13 cellular contexts compared by ENCODE assay signal in genomic region chr2:109209412-109209811, GRCh38.
DNase-seq lines count a peak whose midpoint lies in the region; ATAC-seq, FAIRE-seq and TF ChIP-seq lines count a peak whose summit lies in the region.
"Had no signal": no experiment of that assay in that cellular context is flagged by ENCODE, and none has a peak within 500 bp of the region (broad histone marks: within the 10 kb centered on the region; RNA-seq: fewer than 3 reads in every experiment).

No MANE protein-coding gene starts in this region.

- dilution Hi-C loops in IMR-90 (cut with HindIII; ENCODE audit: low sequenced_read_pairs, unreplicated experiment) = no loop called here

- no peak for TF ChIP-seq EP300 in A549 (IDR thresholded peaks at IDR 0.05)

- H3K36me3 Mint-ChIP-seq in chondrocyte (ENCODE audit: low read depth) = no peaks in the 10 kb centered on the region
- H3K36me3 Mint-ChIP-seq in CD14-positive monocyte = peaks cover 2 to 14% of the 10 kb centered on the region in 2 donors
- H3K36me3 Mint-ChIP-seq: WTC11 had no signal

- H3K9me3 ChIP-seq in A549 (no peaks in the 10 kb centered on the region), IMR-90 (ENCODE audit: control insufficient read depth, insufficient read depth, low read length) (no peaks in the 10 kb centered on the region)
- H3K9me3 ChIP-seq: BLaER1 had no signal

- no peaks in the 10 kb centered on the region for H3K27me3 Mint-ChIP-seq in chondrocyte (ENCODE audit: low read depth)
- H3K27me3 Mint-ChIP-seq in CD14-positive monocyte (ENCODE audit: low read depth in 3 of 3) = peaks cover 8 to 13% (median 10%) of the 10 kb centered on the region in 3 donors

- H2BK15ac ChIP-seq in IMR-90 (ENCODE audit: low read depth, low read length) = peak overlapping the region; percentile 93; the same call in 2 of the 3 replicates

- TF ChIP-seq CTCF in A549 (IDR thresholded peaks at IDR 0.05) (no peak), IMR-90 (conservative IDR thresholded peaks at IDR 0.05; ENCODE audit: low read depth, low read length) (no peak), chondrocyte (IDR thresholded peaks at IDR 0.05) (no peak), CD14-positive monocyte (IDR thresholded peaks at IDR 0.05) (no peak)

- CTCF ChIA-PET in A549 (lab: Yijun Ruan, JAX) (no interaction called here), IMR-90 (lab: Yijun Ruan, JAX) (no interaction called here)

- POLR2A ChIA-PET in A549 (lab: Yijun Ruan, JAX) = no interaction called here
- POLR2A ChIA-PET in IMR-90 (lab: Charles Lee; ENCODE audit: unreplicated experiment) = no interaction called here

- peak overlapping the region; percentile 78 for H3K27ac Mint-ChIP-seq in chondrocyte (ENCODE audit: unreplicated experiment)
- H3K27ac Mint-ChIP-seq in CD14-positive monocyte = no peak overlapping the region
- H3K27ac Mint-ChIP-seq: activated naive CD8-positive, alpha-beta T cell; IgD-negative memory B cell; WTC11 had no signal

- no peaks in the 10 kb centered on the region for H3K36me3 ChIP-seq in IMR-90 (ENCODE audit: control insufficient read depth, insufficient read depth, low read length)
- H3K36me3 ChIP-seq: BLaER1 had no signal

- peaks cover 78% of the 10 kb centered on the region for H4K20me1 ChIP-seq in IMR-90 (ENCODE audit: insufficient read depth, low read length)

- H3K4me1 ChIP-seq in A549 (peaks cover 11% of the 10 kb centered on the region), IMR-90 (ENCODE audit: control insufficient read depth, insufficient read depth, low read length) (peaks cover 31% of the 10 kb centered on the region)

- H3K56ac ChIP-seq in IMR-90 (ENCODE audit: extremely low read depth, insufficient read depth, low read length) = 0 out of 2 replicates have a peak overlapping the region, but pooled peaks have one; percentile 43

- H3K4me3 ChIP-seq in A549 (no peak overlapping the region), IMR-90 (ENCODE audit: insufficient read depth, low read depth, low read length) (no peak overlapping the region)
- H3K4me3 ChIP-seq: BLaER1 had no signal

- H3K23ac ChIP-seq in IMR-90 (ENCODE audit: low read depth, low read length) = peak overlapping the region; percentile 61; the same call in 1 of the 2 replicates

- H2AFZ ChIP-seq in IMR-90 (replicated peaks; ENCODE audit: low read length, poor library complexity) = peak overlapping the region; percentile 53

- peak overlapping the region; percentile 56 for H2BK20ac ChIP-seq in IMR-90 (ENCODE audit: low read depth, low read length)

- H3K4me1 Mint-ChIP-seq in chondrocyte (ENCODE audit: low read depth) (peaks cover 77% of the 10 kb centered on the region), CD14-positive monocyte (peaks cover 50% of the 10 kb centered on the region)

- 10% methylated on average over 4 of the region's 4 CpGs for WGBS in A549 (ENCODE audit: missing lambda C conversion rate)
- WGBS in IMR-90 (ENCODE audit: extremely low coverage in 2 of 2, insufficient read length in 1 of 2), 2 experiments = no CpG with 5 or more reads among the region's 4 CpGs

- H3K27me3 ChIP-seq in IMR-90 (ENCODE audit: control insufficient read depth, insufficient read depth, low read length) = no peaks in the 10 kb centered on the region

- no TSS peak for BruUV-seq in IMR-90 (replicated peaks; lab: Mats Ljungman, UMichigan)

- peak overlapping the region; percentile 38 for H2BK120ac ChIP-seq in IMR-90 (ENCODE audit: low read depth, low read length)

- H3K14ac ChIP-seq in IMR-90 (replicated peaks; ENCODE audit: low read depth, low read length) = peak overlapping the region; percentile 80

- H3K9me3 Mint-ChIP-seq in chondrocyte (ENCODE audit: low read depth) (no peaks in the 10 kb centered on the region), CD14-positive monocyte (peaks cover 1 to 8% (median 6%) of the 10 kb centered on the region in 7 donors)
- H3K9me3 Mint-ChIP-seq: IgD-negative memory B cell, WTC11 had no signal

- peak overlapping the region; percentile 95 for H2BK5ac ChIP-seq in IMR-90 (ENCODE audit: low read depth, low read length, poor library complexity, severe bottlenecking)

- peaks cover 42 to 94% of the 10 kb centered on the region in 2 experiments for H3K79me1 ChIP-seq in IMR-90 (ENCODE audit: low read depth in 1 of 2, low read length in 2 of 2)

- peaks cover 47% of the 10 kb centered on the region for H3K9me1 ChIP-seq in IMR-90 (ENCODE audit: insufficient read depth, low read length)

- H2AK5ac ChIP-seq in IMR-90 (ENCODE audit: low read depth, low read length) = peak overlapping the region; percentile 99

- TF ChIP-seq RAD21 in A549 (conservative IDR thresholded peaks at IDR 0.05 in 1 of 2, IDR thresholded peaks at IDR 0.05 in 1 of 2) (no peak), IMR-90 (IDR thresholded peaks at IDR 0.05; ENCODE audit: low read length) (peak; percentile 23; the same call in 1 of the 2 replicates)

- H4K5ac ChIP-seq in IMR-90 (ENCODE audit: low read depth, low read length) = peak overlapping the region; percentile 96

- peak; percentile 56 to 62; a peak in 5 of 6 replicates for ATAC-seq in A549
- peak; percentile 65 for ATAC-seq in IMR-90 (ENCODE audit: low read depth)
- no peak for ATAC-seq in HG03159 (IDR thresholded peaks at IDR 0.05; ENCODE audit: unreplicated experiment)
- ATAC-seq: WTC11 had no signal

- H3K4me2 ChIP-seq in A549 (peak overlapping the region; percentile 40), IMR-90 (ENCODE audit: low read depth, low read length) (peak overlapping the region; percentile 87)
- H3K4me2 ChIP-seq: BLaER1 had no signal

- peak overlapping the region; percentile 42 to 82 for H4K8ac ChIP-seq in IMR-90 (ENCODE audit: low read depth in 2 of 2, low read length in 2 of 2)

- TF ChIP-seq POLR2A in A549 (IDR thresholded peaks at IDR 0.05; ENCODE audit: low read length) = no peak
- no peak for TF ChIP-seq POLR2A in IMR-90 (IDR thresholded peaks at IDR 0.05; ENCODE audit: low read depth, low read length)

- DNase-seq in A549 (ENCODE audit: low read depth in 1 of 2, low spot score in 1 of 2) = peak in 1 of 2 experiments; percentile 13
- DNase-seq in IMR-90 = peak; percentile 89
- DNase-seq in chondrocyte (ENCODE audit: low spot score) = no peak
- peak; percentile 78 for DNase-seq in kidney tubule cell (ENCODE audit: low spot score)
- no peak for DNase-seq in CD14-positive monocyte (ENCODE audit: low spot score)
- no peak for DNase-seq in putamen (ENCODE audit: low spot score)
- DNase-seq in effector CD4-positive, alpha-beta T cell = no peak
- DNase-seq: NCI-H69 had no signal

- H3K18ac ChIP-seq in IMR-90 (ENCODE audit: low read depth, low read length) = peak overlapping the region; percentile 94

- H3K4ac ChIP-seq in IMR-90 (ENCODE audit: low read depth, low read length) = peak overlapping the region; percentile 73

- H3K27ac ChIP-seq in A549 (peak overlapping the region in 1 of 2 experiments; percentile 60; a peak in 2 of 6 replicates), IMR-90 (ENCODE audit: insufficient read depth, low read length) (peak overlapping the region; percentile 87)
- H3K27ac ChIP-seq: BLaER1 had no signal

- peak overlapping the region; percentile 88 for H4K91ac ChIP-seq in IMR-90 (ENCODE audit: insufficient read depth, low read depth, low read length)

- H2AK9ac ChIP-seq in IMR-90 (replicated peaks; ENCODE audit: low read depth, low read length, poor library complexity) = peak overlapping the region; percentile 97

- no peak for FAIRE-seq in A549 (lab: Jason Lieb, UNC)

- intact Hi-C loops in IMR-90 (cut with micrococcal nuclease) (no loop called here), CD14-positive monocyte (cut with micrococcal nuclease) (loop anchor here in 1 of 2 donors (10.0 kb wide), 1 partner anchor 45 kb away; no protein-coding TSS in a partner anchor)

- H3K9ac ChIP-seq in IMR-90 (ENCODE audit: low read depth, low read length) = peak overlapping the region; percentile 45
- H3K9ac ChIP-seq: BLaER1 had no signal

- in situ Hi-C loops in IMR-90 (cut with MboI; ENCODE audit: low sequenced_read_pairs) = no loop called here

- H3K4me3 Mint-ChIP-seq in chondrocyte (ENCODE audit: unreplicated experiment) (peak overlapping the region; percentile 33), CD14-positive monocyte (no peak overlapping the region)
- H3K4me3 Mint-ChIP-seq: activated naive CD8-positive, alpha-beta T cell; IgD-negative memory B cell; WTC11 had no signal

TF ChIP-seq in A549, 52 proteins besides CTCF, POLR2A, EP300 and RAD21 (continues in another document):
- TF ChIP-seq HOXB13 (CRISPR knock-in tag; IDR thresholded peaks at IDR 0.05; ENCODE audit: low read depth) (no peak), HES2 (IDR thresholded peaks at IDR 0.05) (no peak), NR3C1 (IDR thresholded peaks at IDR 0.05) (no peak), TFCP2L1 (CRISPR knock-in tag; IDR thresholded peaks at IDR 0.05) (no peak), MAZ (IDR thresholded peaks at IDR 0.05; ENCODE audit: borderline replicate concordance, low read depth, low read length) (no peak), ZC3H11A (IDR thresholded peaks at IDR 0.05) (no peak)

TF ChIP-seq in IMR-90, 13 proteins besides CTCF, POLR2A, EP300 and RAD21:
- peak; percentile 47; the same call in 1 of the 2 replicates for TF ChIP-seq MAZ (IDR thresholded peaks at IDR 0.05; ENCODE audit: borderline replicate concordance, low read depth, low read length)
- TF ChIP-seq CHD1 (IDR thresholded peaks at IDR 0.05; ENCODE audit: low read depth, low read length) = no peak
- peak; percentile 69 for TF ChIP-seq FOS (IDR thresholded peaks at IDR 0.05; ENCODE audit: low read depth, low read length)
- TF ChIP-seq RFX5 (IDR thresholded peaks at IDR 0.05; ENCODE audit: low read depth, low read length) = no peak
- no peak for TF ChIP-seq MXI1 (IDR thresholded peaks at IDR 0.05; ENCODE audit: borderline replicate concordance, low read depth, low read length)
- TF ChIP-seq RCOR1 (IDR thresholded peaks at IDR 0.05; ENCODE audit: insufficient replicate concordance, low read length) = no peak

Comparison
In these comparisons a context has a peak if more than half of its experiments do, and no peak if none do; other contexts are left out.
1. DNase-seq: peak in IMR-90 (single experiment) and kidney tubule cell (single experiment); none in chondrocyte (single experiment), CD14-positive monocyte (single experiment), putamen (single experiment) and effector CD4-positive, alpha-beta T cell (single experiment).